In the genomic region with DNA sequence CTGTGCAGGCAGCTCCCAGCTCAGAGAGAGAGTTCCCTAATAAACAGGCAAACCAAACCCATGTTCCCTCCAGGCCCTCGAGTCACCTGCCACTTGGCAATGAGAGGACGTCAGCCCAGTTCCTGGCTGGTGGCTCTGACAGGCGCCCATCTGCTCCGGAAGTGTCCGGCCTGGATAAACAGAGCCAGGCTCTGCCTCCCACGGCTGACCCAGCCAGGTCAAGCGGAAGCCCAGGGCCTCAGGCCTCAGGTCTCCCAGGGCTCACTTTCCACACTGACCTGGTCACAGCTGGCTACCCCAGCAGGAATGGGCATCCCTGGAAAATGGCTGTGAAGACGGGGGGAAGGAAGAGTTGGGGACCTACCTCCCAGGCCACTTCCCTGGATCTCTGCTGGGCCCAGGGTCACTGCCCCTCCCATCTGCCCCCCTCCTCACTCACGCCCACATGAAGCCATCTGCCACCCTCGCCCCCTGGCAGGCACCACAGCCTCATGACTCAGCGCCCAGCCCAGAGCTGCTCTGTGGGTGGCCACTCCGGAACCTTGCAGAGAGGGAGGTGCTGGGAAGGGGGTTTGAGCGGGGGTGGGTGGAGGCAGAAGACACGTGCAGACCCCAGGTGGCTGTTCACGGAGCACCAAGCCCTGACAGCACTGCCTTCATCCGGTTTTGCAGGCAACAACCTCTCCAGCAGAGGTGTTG, we compare ENCODE assay signal across 8 cellular contexts. TPM values are rescaled to one million over a fixed set of nuclear protein-coding genes. Genes with fewer than 3 reads are reported as not detected.
DNase-seq lines count a peak whose midpoint lies in the region; ATAC-seq lines count a peak whose summit lies in the region.

No MANE protein-coding gene starts in this region.

- H3K4me1 Mint-ChIP-seq in activated CD4-positive, alpha-beta T cell treated with anti-CD3 and anti-CD28 coated beads, Interleukin-2, amount 10 ng/mL, durations not matched to agents 7 days and 5 days = peaks cover 37% of the 10 kb centered on the region

- H3K36me3 Mint-ChIP-seq in activated CD4-positive, alpha-beta T cell treated with anti-CD3 and anti-CD28 coated beads, Interleukin-2, amount 10 ng/mL, durations not matched to agents 7 days and 5 days (ENCODE audit: low read depth) = no peaks in the 10 kb centered on the region

- no peak overlapping the region for H3K4me3 Mint-ChIP-seq in activated CD4-positive, alpha-beta T cell treated with anti-CD3 and anti-CD28 coated beads, Interleukin-2, amount 10 ng/mL, durations not matched to agents 7 days and 5 days

- no peaks in the 10 kb centered on the region for H3K9me3 Mint-ChIP-seq in activated CD4-positive, alpha-beta T cell treated with anti-CD3 and anti-CD28 coated beads, Interleukin-2, amount 10 ng/mL, durations not matched to agents 7 days and 5 days

- CTCF ChIA-PET in activated CD4-positive, alpha-beta T cell treated with anti-CD3 and anti-CD28 coated beads, Interleukin-2, amount 10 ng/mL, durations not matched to agents 7 days and 5 days (lab: Charles Lee) = interaction anchor here (0.6 to 1.6 kb wide), 3 partner anchors 32 to 126 kb away, joined by 3 to 5 read pairs (median 4); no protein-coding TSS in a partner anchor

- DNase-seq in NCI-H524 (lab: John Stamatoyannopoulos, UW) = peak; percentile 18 to 54
- no peak for DNase-seq in NCI-H524 treated with DMSO at 0.1 percent for 48 hours (lab: John Stamatoyannopoulos, UW)
- no peak for DNase-seq in activated CD4-positive, alpha-beta T cell treated with anti-CD3 and anti-CD28 coated beads, Interleukin-2, amount 10 ng/mL, durations not matched to agents 7 days and 5 days
- peak; percentile 37 for DNase-seq in stimulated activated CD4-positive, alpha-beta T cell treated with anti-CD3 and anti-CD28 coated beads, Interleukin-15, amount 100 ng/mL, for 24 hours
- no peak for DNase-seq in NOMO-1 treated with DMSO at 0.1 percent for 48 hours (lab: John Stamatoyannopoulos, UW; ENCODE audit: unreplicated experiment)

- no peaks in the 10 kb centered on the region for H3K27me3 Mint-ChIP-seq in activated CD4-positive, alpha-beta T cell treated with anti-CD3 and anti-CD28 coated beads, Interleukin-2, amount 10 ng/mL, durations not matched to agents 7 days and 5 days

- ATAC-seq in esophagus mucosa (peak; percentile 42), HG02763 (IDR thresholded peaks at IDR 0.05; ENCODE audit: unreplicated experiment) (no peak), GM19035 (IDR thresholded peaks at IDR 0.05; ENCODE audit: unreplicated experiment) (no peak)

- POLR2A ChIA-PET in activated CD4-positive, alpha-beta T cell treated with anti-CD3 and anti-CD28 coated beads, Interleukin-2, amount 10 ng/mL, durations not matched to agents 7 days and 5 days (lab: Charles Lee) = no interaction called here

- peak overlapping the region; percentile 22 for H3K27ac Mint-ChIP-seq in activated CD4-positive, alpha-beta T cell treated with anti-CD3 and anti-CD28 coated beads, Interleukin-2, amount 10 ng/mL, durations not matched to agents 7 days and 5 days

RNA-seq across cellular contexts. Expression of a gene that starts 37.4 kb away (rescaled TPM):
- 10 to 100 TPM; 24.8 to 25.9 TPM for total RNA-seq in activated CD4-positive, alpha-beta T cell treated with anti-CD3 and anti-CD28 coated beads, Interleukin-2, amount 10 ng/mL, durations not matched to agents 7 days and 5 days
- total RNA-seq in esophagus mucosa = 26.8 TPM

Comparison
In these comparisons a context has a peak if more than half of its experiments do, and no peak if none do; other contexts are left out.
1. DNase-seq: peak in NCI-H524 (2 of 2) and stimulated activated CD4-positive, alpha-beta T cell treated with anti-CD3 and anti-CD28 coated beads, Interleukin-15, amount 100 ng/mL, for 24 hours (single experiment); none in NCI-H524 treated with DMSO at 0.1 percent for 48 hours (single experiment), activated CD4-positive, alpha-beta T cell treated with anti-CD3 and anti-CD28 coated beads, Interleukin-2, amount 10 ng/mL, durations not matched to agents 7 days and 5 days (single experiment) and NOMO-1 treated with DMSO at 0.1 percent for 48 hours (single experiment).